ENCODE assay signal across 1 cellular context in genomic region chr15:41827880-41828746, GRCh38.
TF ChIP-seq lines count a peak whose summit lies in the region.

Gene JMJD7 (plus strand): TSS chr15:41828092. CDS start chr15:41828125, 33 bp downstream.

TF ChIP-seq in HepG2, 621 proteins besides CTCF, POLR2A, EP300 and RAD21 (continued from another document and continues in another):
- no peak for TF ChIP-seq ZHX2 (IDR thresholded peaks at IDR 0.05; ENCODE audit: low read depth)
- TF ChIP-seq ZHX2 (CRISPR knock-in tag; IDR thresholded peaks at IDR 0.05; ENCODE audit: borderline replicate concordance), result 0 out of 2 replicates have a peak, but pooled peaks have one; percentile 27
- TF ChIP-seq ZNF292 (CRISPR knock-in tag; IDR thresholded peaks at IDR 0.05; ENCODE audit: borderline replicate concordance, low read depth), result no peak
- no peak for TF ChIP-seq JUNB (CRISPR knock-in tag; IDR thresholded peaks at IDR 0.05; ENCODE audit: borderline replicate concordance)
- no peak; the same call in 1 of the 2 replicates for TF ChIP-seq NFKB2 (CRISPR knock-in tag; IDR thresholded peaks at IDR 0.05; ENCODE audit: borderline replicate concordance)
- 0 out of 2 replicates have a peak, but pooled peaks have one; percentile 56 for TF ChIP-seq ZSCAN12 (CRISPR knock-in tag; IDR thresholded peaks at IDR 0.05)
- peak; percentile 24; the same call in 1 of the 2 replicates for TF ChIP-seq KMT2B (CRISPR knock-in tag; IDR thresholded peaks at IDR 0.05)
- no peak for TF ChIP-seq PRDM10 (CRISPR knock-in tag; IDR thresholded peaks at IDR 0.05; ENCODE audit: low read depth)
- no peak for TF ChIP-seq ZNF138 (CRISPR knock-in tag; IDR thresholded peaks at IDR 0.05; ENCODE audit: low read depth)
- no peak for TF ChIP-seq ZNF180 (CRISPR knock-in tag; IDR thresholded peaks at IDR 0.05; ENCODE audit: borderline replicate concordance, low read depth)
- no peak for TF ChIP-seq ZNF616 (CRISPR knock-in tag; IDR thresholded peaks at IDR 0.05; ENCODE audit: low read depth)
- no peak for TF ChIP-seq ZBTB10 (CRISPR knock-in tag; IDR thresholded peaks at IDR 0.05; ENCODE audit: borderline replicate concordance)
- no peak for TF ChIP-seq ATF6 (CRISPR knock-in tag; conservative IDR thresholded peaks at IDR 0.05)
- no peak for TF ChIP-seq E2F2 (CRISPR knock-in tag; IDR thresholded peaks at IDR 0.05; ENCODE audit: borderline replicate concordance)
- no peak; the same call in 1 of the 2 replicates for TF ChIP-seq ZBTB38 (CRISPR knock-in tag; IDR thresholded peaks at IDR 0.05)
- TF ChIP-seq, protein P1, sequence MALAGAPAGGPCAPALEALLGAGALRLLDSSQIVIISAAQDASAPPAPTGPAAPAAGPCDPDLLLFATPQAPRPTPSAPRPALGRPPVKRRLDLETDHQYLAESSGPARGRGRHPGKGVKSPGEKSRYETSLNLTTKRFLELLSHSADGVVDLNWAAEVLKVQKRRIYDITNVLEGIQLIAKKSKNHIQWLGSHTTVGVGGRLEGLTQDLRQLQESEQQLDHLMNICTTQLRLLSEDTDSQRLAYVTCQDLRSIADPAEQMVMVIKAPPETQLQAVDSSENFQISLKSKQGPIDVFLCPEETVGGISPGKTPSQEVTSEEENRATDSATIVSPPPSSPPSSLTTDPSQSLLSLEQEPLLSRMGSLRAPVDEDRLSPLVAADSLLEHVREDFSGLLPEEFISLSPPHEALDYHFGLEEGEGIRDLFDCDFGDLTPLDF (CRISPR knock-in tag; IDR thresholded peaks at IDR 0.05), result no peak
- no peak for TF ChIP-seq ZNF160 (CRISPR knock-in tag; IDR thresholded peaks at IDR 0.05)
- TF ChIP-seq CREB3 (CRISPR knock-in tag; IDR thresholded peaks at IDR 0.05), result no peak
- peak; percentile 16; the same call in 1 of the 2 replicates for TF ChIP-seq POGZ (CRISPR knock-in tag; IDR thresholded peaks at IDR 0.05)
- no peak for TF ChIP-seq ZNF660 (CRISPR knock-in tag; IDR thresholded peaks at IDR 0.05; ENCODE audit: borderline replicate concordance, low read depth)
- peak; percentile 72 for TF ChIP-seq ZFX (CRISPR knock-in tag; IDR thresholded peaks at IDR 0.05; ENCODE audit: low read depth)
- TF ChIP-seq ZNF501 (CRISPR knock-in tag; IDR thresholded peaks at IDR 0.05), result no peak
- TF ChIP-seq, protein P2, sequence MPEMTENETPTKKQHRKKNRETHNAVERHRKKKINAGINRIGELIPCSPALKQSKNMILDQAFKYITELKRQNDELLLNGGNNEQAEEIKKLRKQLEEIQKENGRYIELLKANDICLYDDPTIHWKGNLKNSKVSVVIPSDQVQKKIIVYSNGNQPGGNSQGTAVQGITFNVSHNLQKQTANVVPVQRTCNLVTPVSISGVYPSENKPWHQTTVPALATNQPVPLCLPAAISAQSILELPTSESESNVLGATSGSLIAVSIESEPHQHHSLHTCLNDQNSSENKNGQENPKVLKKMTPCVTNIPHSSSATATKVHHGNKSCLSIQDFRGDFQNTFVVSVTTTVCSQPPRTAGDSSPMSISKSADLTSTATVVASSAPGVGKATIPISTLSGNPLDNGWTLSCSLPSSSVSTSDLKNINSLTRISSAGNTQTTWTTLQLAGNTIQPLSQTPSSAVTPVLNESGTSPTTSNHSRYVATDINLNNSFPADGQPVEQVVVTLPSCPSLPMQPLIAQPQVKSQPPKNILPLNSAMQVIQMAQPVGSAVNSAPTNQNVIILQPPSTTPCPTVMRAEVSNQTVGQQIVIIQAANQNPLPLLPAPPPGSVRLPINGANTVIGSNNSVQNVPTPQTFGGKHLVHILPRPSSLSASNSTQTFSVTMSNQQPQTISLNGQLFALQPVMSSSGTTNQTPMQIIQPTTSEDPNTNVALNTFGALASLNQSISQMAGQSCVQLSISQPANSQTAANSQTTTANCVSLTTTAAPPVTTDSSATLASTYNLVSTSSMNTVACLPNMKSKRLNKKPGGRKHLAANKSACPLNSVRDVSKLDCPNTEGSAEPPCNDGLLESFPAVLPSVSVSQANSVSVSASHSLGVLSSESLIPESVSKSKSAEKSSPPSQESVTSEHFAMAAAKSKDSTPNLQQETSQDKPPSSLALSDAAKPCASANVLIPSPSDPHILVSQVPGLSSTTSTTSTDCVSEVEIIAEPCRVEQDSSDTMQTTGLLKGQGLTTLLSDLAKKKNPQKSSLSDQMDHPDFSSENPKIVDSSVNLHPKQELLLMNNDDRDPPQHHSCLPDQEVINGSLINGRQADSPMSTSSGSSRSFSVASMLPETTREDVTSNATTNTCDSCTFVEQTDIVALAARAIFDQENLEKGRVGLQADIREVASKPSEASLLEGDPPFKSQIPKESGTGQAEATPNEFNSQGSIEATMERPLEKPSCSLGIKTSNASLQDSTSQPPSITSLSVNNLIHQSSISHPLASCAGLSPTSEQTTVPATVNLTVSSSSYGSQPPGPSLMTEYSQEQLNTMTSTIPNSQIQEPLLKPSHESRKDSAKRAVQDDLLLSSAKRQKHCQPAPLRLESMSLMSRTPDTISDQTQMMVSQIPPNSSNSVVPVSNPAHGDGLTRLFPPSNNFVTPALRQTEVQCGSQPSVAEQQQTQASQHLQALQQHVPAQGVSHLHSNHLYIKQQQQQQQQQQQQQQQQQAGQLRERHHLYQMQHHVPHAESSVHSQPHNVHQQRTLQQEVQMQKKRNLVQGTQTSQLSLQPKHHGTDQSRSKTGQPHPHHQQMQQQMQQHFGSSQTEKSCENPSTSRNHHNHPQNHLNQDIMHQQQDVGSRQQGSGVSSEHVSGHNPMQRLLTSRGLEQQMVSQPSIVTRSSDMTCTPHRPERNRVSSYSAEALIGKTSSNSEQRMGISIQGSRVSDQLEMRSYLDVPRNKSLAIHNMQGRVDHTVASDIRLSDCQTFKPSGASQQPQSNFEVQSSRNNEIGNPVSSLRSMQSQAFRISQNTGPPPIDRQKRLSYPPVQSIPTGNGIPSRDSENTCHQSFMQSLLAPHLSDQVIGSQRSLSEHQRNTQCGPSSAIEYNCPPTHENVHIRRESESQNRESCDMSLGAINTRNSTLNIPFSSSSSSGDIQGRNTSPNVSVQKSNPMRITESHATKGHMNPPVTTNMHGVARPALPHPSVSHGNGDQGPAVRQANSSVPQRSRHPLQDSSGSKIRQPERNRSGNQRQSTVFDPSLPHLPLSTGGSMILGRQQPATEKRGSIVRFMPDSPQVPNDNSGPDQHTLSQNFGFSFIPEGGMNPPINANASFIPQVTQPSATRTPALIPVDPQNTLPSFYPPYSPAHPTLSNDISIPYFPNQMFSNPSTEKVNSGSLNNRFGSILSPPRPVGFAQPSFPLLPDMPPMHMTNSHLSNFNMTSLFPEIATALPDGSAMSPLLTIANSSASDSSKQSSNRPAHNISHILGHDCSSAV (CRISPR knock-in tag; IDR thresholded peaks at IDR 0.05; ENCODE audit: borderline replicate concordance), result no peak
- no peak for TF ChIP-seq ADNP (CRISPR knock-in tag; IDR thresholded peaks at IDR 0.05)
